Comparison of ENCODE assay signal across 24 cellular contexts in genomic region chr16:8489580-8489979, GRCh38.
A peak's percentile ranks its signal among the peaks of the same experiment; 100 is the strongest.
DNase-seq lines count a peak whose midpoint lies in the region; ATAC-seq, FAIRE-seq and TF ChIP-seq lines count a peak whose summit lies in the region.
"Had no signal": no experiment of that assay in that cellular context is flagged by ENCODE, and none has a peak within 500 bp of the region (broad histone marks: within the 10 kb centered on the region; RNA-seq: fewer than 3 reads in every experiment).

No MANE protein-coding gene starts in this region.

- H3K9me3 Mint-ChIP-seq in stimulated activated memory B cell treated with anti-CD40 and anti-IgM and Interleukin-4, amounts not matched to agents 10 μg/mL and 1 μg/mL and 100 μg/mL, for 72 hours, result peaks cover 10% of the 10 kb centered on the region
- H3K9me3 Mint-ChIP-seq: CD4-positive, alpha-beta T cell had no signal

- no peaks in the 10 kb centered on the region for H3K36me3 ChIP-seq in mucosa of descending colon (ENCODE audit: low read depth)
- H3K36me3 ChIP-seq: BE2C; BLaER1 treated with 17β-estradiol and CSF1 and Interleukin-3, amounts not matched to agents 10 nM and 100 nM had no signal

- no peak overlapping the region for H3K4me3 ChIP-seq in mucosa of descending colon
- H3K4me3 ChIP-seq: BLaER1 treated with 17β-estradiol and CSF1 and Interleukin-3, amounts not matched to agents 10 nM and 100 nM; GM23248 had no signal

- H3K36me3 Mint-ChIP-seq in stimulated activated memory B cell treated with anti-CD40 and anti-IgM and Interleukin-4, amounts not matched to agents 10 μg/mL and 1 μg/mL and 100 μg/mL, for 72 hours, result no peaks in the 10 kb centered on the region
- H3K36me3 Mint-ChIP-seq: CD14-positive monocyte; CD8-positive, alpha-beta memory T cell had no signal

- H3K27ac Mint-ChIP-seq in stimulated activated memory B cell treated with anti-CD40 and anti-IgM and Interleukin-4, amounts not matched to agents 10 μg/mL and 1 μg/mL and 100 μg/mL, for 72 hours, result no peak overlapping the region
- H3K27ac Mint-ChIP-seq: CD14-positive monocyte; CD4-positive, alpha-beta T cell; CD8-positive, alpha-beta memory T cell had no signal

- intact Hi-C loops in mucosa of descending colon (cut with DNase I, micrococcal nuclease), result no loop called here

- FAIRE-seq in urothelium cell line (lab: Jason Lieb, UNC), result peak; percentile 96
- FAIRE-seq: A204.1, D721Med, G401.6, GM12892, GM19239, H1 had no signal

- H3K4me1 ChIP-seq in mucosa of descending colon (ENCODE audit: low read depth), result no peaks in the 10 kb centered on the region
- H3K4me1 ChIP-seq: BE2C; BLaER1 treated with 17β-estradiol and CSF1 and Interleukin-3, amounts not matched to agents 10 nM and 100 nM had no signal

- no peak overlapping the region for H3K4me3 Mint-ChIP-seq in stimulated activated memory B cell treated with anti-CD40 and anti-IgM and Interleukin-4, amounts not matched to agents 10 μg/mL and 1 μg/mL and 100 μg/mL, for 72 hours
- H3K4me3 Mint-ChIP-seq: CD14-positive monocyte; CD4-positive, alpha-beta T cell; CD8-positive, alpha-beta memory T cell had no signal

- DNase-seq in DMS153 (lab: John Stamatoyannopoulos, UW) (peak; percentile 65), DMS153 treated with DMSO at 0.1 percent for 48 hours (lab: John Stamatoyannopoulos, UW; ENCODE audit: unreplicated experiment) (no peak), NCI-H748 (lab: John Stamatoyannopoulos, UW; ENCODE audit: unreplicated experiment) (peak; percentile 85), mucosa of descending colon (no peak), urothelium cell line (ENCODE audit: low spot score) (no peak), Ammon's horn (ENCODE audit: low spot score) (no peak)
- DNase-seq: BE2C; CD4-positive, alpha-beta T cell; CD8-positive, alpha-beta memory T cell; DMS 273 treated with DMSO at 0.1 percent for 48 hours; DND-41; GM23248; H7; HCEC 1CT had no signal

- no peaks in the 10 kb centered on the region for H3K27me3 Mint-ChIP-seq in stimulated activated memory B cell treated with anti-CD40 and anti-IgM and Interleukin-4, amounts not matched to agents 10 μg/mL and 1 μg/mL and 100 μg/mL, for 72 hours

- no peaks in the 10 kb centered on the region for H3K4me1 Mint-ChIP-seq in stimulated activated memory B cell treated with anti-CD40 and anti-IgM and Interleukin-4, amounts not matched to agents 10 μg/mL and 1 μg/mL and 100 μg/mL, for 72 hours
- H3K4me1 Mint-ChIP-seq: CD14-positive monocyte; CD8-positive, alpha-beta memory T cell had no signal

- TF ChIP-seq CTCF in mucosa of descending colon (IDR thresholded peaks at IDR 0.05), result no peak

- no peaks in the 10 kb centered on the region for H3K9me3 ChIP-seq in mucosa of descending colon
- H3K9me3 ChIP-seq: BE2C; BLaER1 treated with 17β-estradiol and CSF1 and Interleukin-3, amounts not matched to agents 10 nM and 100 nM had no signal

- ATAC-seq in mucosa of descending colon (peak; percentile 90), GM18870 (IDR thresholded peaks at IDR 0.05; ENCODE audit: unreplicated experiment) (no peak)
- ATAC-seq in stimulated activated memory B cell treated with anti-CD40 and anti-IgM and Interleukin-4, amounts not matched to agents 10 μg/mL and 1 μg/mL and 100 μg/mL, for 72 hours, result no peak

Comparison
In these comparisons a context has a peak if more than half of its experiments do, and no peak if none do; other contexts are left out.
1. DNase-seq: peak in DMS153 (single experiment) and NCI-H748 (single experiment); none in DMS153 treated with DMSO at 0.1 percent for 48 hours (single experiment), mucosa of descending colon (0 of 3), urothelium cell line (single experiment) and Ammon's horn (single experiment).